11 cellular contexts compared by ENCODE assay signal in genomic region chr17:50206604-50207293, GRCh38. TPM values are rescaled to one million over a fixed set of nuclear protein-coding genes. Genes with fewer than 3 reads are reported as not detected.
A peak's percentile ranks its signal among the peaks of the same experiment; 100 is the strongest.
DNase-seq lines count a peak whose midpoint lies in the region; ATAC-seq, FAIRE-seq and TF ChIP-seq lines count a peak whose summit lies in the region.
"Had no signal": no experiment of that assay in that cellular context is flagged by ENCODE, and none has a peak within 500 bp of the region (broad histone marks: within the 10 kb centered on the region; RNA-seq: fewer than 3 reads in every experiment).

No MANE protein-coding gene starts in this region.

- H3K4me1 Mint-ChIP-seq in Calu3 (ENCODE audit: low read depth, unreplicated experiment) = peaks cover 26% of the 10 kb centered on the region
- peaks cover 48% of the 10 kb centered on the region for H3K4me1 Mint-ChIP-seq in endodermal cell

- H3K9me3 Mint-ChIP-seq in Calu3 (ENCODE audit: low read depth, unreplicated experiment) = no peaks in the 10 kb centered on the region
- H3K9me3 Mint-ChIP-seq in endodermal cell = no peaks in the 10 kb centered on the region
- H3K9me3 Mint-ChIP-seq: stimulated activated naive CD8-positive, alpha-beta T cell treated with anti-CD3 and anti-CD28 coated beads, Interleukin-15, Interleukin-2, amounts not matched to agents 100 ng/mL and 50 ng/mL, for 24 hours had no signal

- H3K27ac ChIP-seq in endodermal cell (ENCODE audit: low read depth, low read length) (no peak overlapping the region), osteoblast (ENCODE audit: low read depth, low read length) (peak overlapping the region; percentile 96), WERI-Rb-1 (no peak overlapping the region)

- intact Hi-C loops in Calu3 (cut with micrococcal nuclease; ENCODE audit: unreplicated experiment) = no loop called here

- CTCF ChIA-PET in Calu3 (lab: Charles Lee) = interaction anchor here (0.6 kb wide), 2 partner anchors 390 to 920 kb away, joined by 3 to 7 read pairs; no protein-coding TSS in a partner anchor

- peaks cover 89% of the 10 kb centered on the region for H3K27me3 Mint-ChIP-seq in Calu3 (ENCODE audit: unreplicated experiment)
- H3K27me3 Mint-ChIP-seq in endodermal cell (ENCODE audit: insufficient read depth) = peaks cover 55% of the 10 kb centered on the region

- no peak for FAIRE-seq in H54 (lab: Jason Lieb, UNC)

- no TSS peak for BruUV-seq in Calu3 (replicated peaks; lab: Mats Ljungman, UMichigan)

- H3K36me3 Mint-ChIP-seq in Calu3 (ENCODE audit: insufficient read depth, unreplicated experiment) (no peaks in the 10 kb centered on the region), endodermal cell (ENCODE audit: low read depth) (no peaks in the 10 kb centered on the region)

- no peak overlapping the region for H3K4me3 Mint-ChIP-seq in Calu3 (ENCODE audit: low read depth, unreplicated experiment)
- H3K4me3 Mint-ChIP-seq in endodermal cell = peak overlapping the region; percentile 37
- H3K4me3 Mint-ChIP-seq: stimulated activated naive CD8-positive, alpha-beta T cell treated with anti-CD3 and anti-CD28 coated beads, Interleukin-15, Interleukin-2, amounts not matched to agents 100 ng/mL and 50 ng/mL, for 24 hours had no signal

- no peaks in the 10 kb centered on the region for H3K36me3 ChIP-seq in endodermal cell (ENCODE audit: control insufficient read depth, insufficient read depth, low read length)
- H3K36me3 ChIP-seq in osteoblast (ENCODE audit: insufficient read depth, low read length) = no peaks in the 10 kb centered on the region
- H3K36me3 ChIP-seq in WERI-Rb-1 = no peaks in the 10 kb centered on the region
- H3K36me3 ChIP-seq: left lung had no signal

- H3K9me3 ChIP-seq in endodermal cell (ENCODE audit: control insufficient read depth, low read length) (no peaks in the 10 kb centered on the region), osteoblast (ENCODE audit: low read depth, low read length) (no peaks in the 10 kb centered on the region), WERI-Rb-1 (ENCODE audit: severe bottlenecking) (no peaks in the 10 kb centered on the region)
- H3K9me3 ChIP-seq: left lung had no signal

- DNase-seq in Calu3 = peak; percentile 46
- peak; percentile 30 for DNase-seq in NB4 (ENCODE audit: low read depth)
- peak; percentile 94 for DNase-seq in endodermal cell
- DNase-seq in osteoblast (ENCODE audit: insufficient read length, low spot score, missing footprints) = peak; percentile 87
- no peak for DNase-seq in WERI-Rb-1
- no peak for DNase-seq in H54 (ENCODE audit: insufficient read length, low spot score)
- no peak for DNase-seq in NCI-H345 (lab: John Stamatoyannopoulos, UW)
- DNase-seq: activated CD8-positive, alpha-beta memory T cell treated with anti-CD3 and anti-CD28 coated beads, Interleukin-2, amount 50 U/mL, for 48 hours had no signal

- H3K4me2 ChIP-seq in osteoblast (ENCODE audit: insufficient read depth, low read length) = peak overlapping the region; percentile 63

- peaks cover 20% of the 10 kb centered on the region for H3K4me1 ChIP-seq in endodermal cell (ENCODE audit: control insufficient read depth, insufficient read depth, low read length)
- peaks cover 87% of the 10 kb centered on the region for H3K4me1 ChIP-seq in osteoblast (ENCODE audit: insufficient read depth, low read length)

- TF ChIP-seq POLR2A in NB4 (IDR thresholded peaks at IDR 0.05; ENCODE audit: extremely low read depth, insufficient read length) (no peak), H54 (IDR thresholded peaks at IDR 0.05; ENCODE audit: low read depth, low read length) (no peak)

- no peaks in the 10 kb centered on the region for H4K20me1 ChIP-seq in osteoblast (ENCODE audit: insufficient read depth, low read length)

- no peak for ATAC-seq in HG03439 (IDR thresholded peaks at IDR 0.05; ENCODE audit: unreplicated experiment)
- ATAC-seq: left lung had no signal

- no peak for TF ChIP-seq CTCF in Calu3 (IDR thresholded peaks at IDR 0.05; ENCODE audit: unreplicated experiment)
- no peak for TF ChIP-seq CTCF in NB4 (IDR thresholded peaks at IDR 0.05; ENCODE audit: low read depth, low read length)
- TF ChIP-seq CTCF in endodermal cell (conservative IDR thresholded peaks at IDR 0.05) = no peak
- TF ChIP-seq CTCF in osteoblast (IDR thresholded peaks at IDR 0.05; ENCODE audit: extremely low read depth, low read depth, low read length) = no peak
- no peak for TF ChIP-seq CTCF in WERI-Rb-1 (IDR thresholded peaks at IDR 0.05; ENCODE audit: low read depth, low read length)

- peak overlapping the region; percentile 36 for H2AFZ ChIP-seq in osteoblast (ENCODE audit: low read length)

- peaks cover 20% of the 10 kb centered on the region for H3K79me2 ChIP-seq in osteoblast (ENCODE audit: insufficient read depth, low read length)

- H3K9ac ChIP-seq in endodermal cell (ENCODE audit: extremely low read depth, low read length, poor library complexity, severe bottlenecking) = no peak overlapping the region

- H3K27me3 ChIP-seq in endodermal cell (ENCODE audit: control insufficient read depth, insufficient read depth, low read length, poor library complexity, severe bottlenecking) = peaks cover 12% of the 10 kb centered on the region
- H3K27me3 ChIP-seq in osteoblast (ENCODE audit: insufficient read depth, low read length) = no peaks in the 10 kb centered on the region
- H3K27me3 ChIP-seq in WERI-Rb-1 (ENCODE audit: insufficient read depth, low read depth, severe bottlenecking) = peaks cover 10% of the 10 kb centered on the region

- WGBS in endodermal cell (ENCODE audit: insufficient coverage in 1 of 2, insufficient read length in 1 of 2), 2 experiments = 31 to 40% methylated on average over 5 to 17 of the region's 18 CpGs

- no peak overlapping the region for H3K4me3 ChIP-seq in NB4 (ENCODE audit: low read depth, low read length)
- H3K4me3 ChIP-seq in endodermal cell (ENCODE audit: low read length) = no peak overlapping the region
- H3K4me3 ChIP-seq in osteoblast (ENCODE audit: insufficient read depth, low read length) = peak overlapping the region; percentile 47
- H3K4me3 ChIP-seq in WERI-Rb-1 (ENCODE audit: low read depth, low read length) = no peak overlapping the region
- H3K4me3 ChIP-seq: left lung had no signal

- no peak overlapping the region for H3K27ac Mint-ChIP-seq in Calu3 (ENCODE audit: unreplicated experiment)
- H3K27ac Mint-ChIP-seq in endodermal cell = no peak overlapping the region
- H3K27ac Mint-ChIP-seq: stimulated activated naive CD8-positive, alpha-beta T cell treated with anti-CD3 and anti-CD28 coated beads, Interleukin-15, Interleukin-2, amounts not matched to agents 100 ng/mL and 50 ng/mL, for 24 hours had no signal

RNA-seq across cellular contexts. Expression of gene COL1A1, which starts 5.3 kb away (rescaled TPM):
- 5.5 and 9.4 TPM in 2 replicates for total RNA-seq in Calu3 (2022)
- 10 to 100 TPM; 62.2 to 85.6 TPM for total RNA-seq in endodermal cell
- polyA plus RNA-seq in endodermal cell (2013, experiment 1 of 2) = 115 TPM
- polyA plus RNA-seq in endodermal cell (2013, experiment 2 of 2) = 126 TPM
- total RNA-seq in osteoblast = 6,718 and 8,987 TPM in 2 replicates

RNA-seq across cellular contexts. Expression of gene SGCA, which starts 40.9 kb away (rescaled TPM):
- not detected in 2 replicates for total RNA-seq in Calu3 (2022)
- 1 to 10 TPM in 1 of 2 donors, under 1 TPM in 1; 0.51 to 2.6 TPM for total RNA-seq in endodermal cell
- polyA plus RNA-seq in endodermal cell (2013, experiment 1 of 2) = 0.75 TPM
- polyA plus RNA-seq in endodermal cell (2013, experiment 2 of 2) = 0.46 TPM
- total RNA-seq in osteoblast = 0.29 TPM in 1 of 2 replicates, not detected in the other

RNA-seq across cellular contexts. Expression of gene PPP1R9B, which starts 56.3 kb away (rescaled TPM):
- 74.3 and 89.7 TPM in 2 replicates for total RNA-seq in Calu3 (2022)
- 10 to 100 TPM; 24.1 to 34.6 TPM for total RNA-seq in endodermal cell
- 27.5 TPM for polyA plus RNA-seq in endodermal cell (2013, experiment 1 of 2)
- 28.4 TPM for polyA plus RNA-seq in endodermal cell (2013, experiment 2 of 2)
- 44.2 and 48.9 TPM in 2 replicates for total RNA-seq in osteoblast

Comparison
In these comparisons a context has a peak if more than half of its experiments do, and no peak if none do; other contexts are left out.
1. DNase-seq: peak in Calu3 (single experiment), NB4 (single experiment), endodermal cell (single experiment) and osteoblast (single experiment); none in WERI-Rb-1 (single experiment), H54 (single experiment) and NCI-H345 (single experiment).
2. RNA of gene COL1A1, which starts 5.3 kb away (total RNA-seq): 6,718 to 8,987 TPM in osteoblast; 62.2 to 85.6 TPM in endodermal cell and 5.5 to 9.4 TPM in Calu3; every median in the first group is over 10 times any median in the second.